8 cellular contexts compared by ENCODE assay signal in the genomic region with DNA sequence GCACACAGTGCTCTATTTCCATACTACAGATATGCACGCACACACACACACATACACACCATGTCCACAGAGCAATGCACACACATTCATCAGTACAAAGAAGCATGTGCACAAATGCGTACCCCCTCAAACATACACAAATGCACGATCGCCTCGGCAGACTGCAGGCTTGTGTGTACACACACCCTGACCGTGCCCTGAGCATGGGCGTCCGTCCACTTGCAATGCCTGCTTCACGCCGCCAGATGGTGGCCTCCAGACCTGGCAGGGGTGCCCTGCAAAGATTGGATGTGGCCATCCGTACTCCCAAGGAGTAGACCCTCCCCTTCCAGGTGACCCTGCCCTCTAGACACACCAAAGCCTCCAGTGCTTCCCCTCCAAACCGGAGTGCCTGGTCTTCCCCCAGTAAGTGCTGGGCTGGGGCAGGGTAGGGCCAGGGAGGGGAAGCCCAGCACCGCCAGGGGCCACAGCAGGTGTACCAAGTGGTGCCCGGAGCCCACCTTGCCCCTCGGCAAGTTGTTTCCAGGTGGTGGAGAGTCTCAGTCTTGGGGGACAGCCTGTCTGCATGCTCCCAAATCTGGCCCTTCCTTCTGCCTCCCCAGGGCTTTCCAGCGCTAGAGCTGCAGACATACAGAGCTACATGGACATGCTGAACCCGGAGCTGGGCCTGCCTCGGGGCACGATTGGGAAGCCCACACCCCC. TPM values are rescaled to one million over a fixed set of nuclear protein-coding genes. Genes with fewer than 3 reads are reported as not detected.
DNase-seq lines count a peak whose midpoint lies in the region; ATAC-seq and TF ChIP-seq lines count a peak whose summit lies in the region.

No MANE protein-coding gene starts in this region.

- POLR2A ChIA-PET in activated CD8-positive, alpha-beta T cell treated with anti-CD3 and anti-CD28 coated beads, Interleukin-2, amount 10 ng/mL, durations not matched to agents 7 days and 5 days (lab: Charles Lee): no interaction called here

- WGBS in right cardiac atrium: 52% methylated on average over 19 of the region's 19 CpGs
- WGBS in sigmoid colon, 2 donors: 36 to 54% methylated on average over 19 of the region's 19 CpGs

- H3K4me3 ChIP-seq in BE2C (ENCODE audit: low read depth, low read length) (no peak overlapping the region), right cardiac atrium (ENCODE audit: low read length) (no peak overlapping the region), sigmoid colon (no peak overlapping the region)

- TF ChIP-seq CTCF in BE2C (IDR thresholded peaks at IDR 0.05; ENCODE audit: low read depth, low read length) (peak; percentile 46), HFFc6 (IDR thresholded peaks at IDR 0.05) (peak; percentile 77), type B pancreatic cell (conservative IDR thresholded peaks at IDR 0.05) (peak; percentile 70), sigmoid colon (IDR thresholded peaks at IDR 0.05) (peak in 2 of 4 experiments; percentile 23 to 32)

- H3K27ac ChIP-seq in right cardiac atrium (ENCODE audit: low read length) (no peak overlapping the region), sigmoid colon (no peak overlapping the region)

- DNase-seq in BE2C (peak; percentile 55), HFFc6 (peak; percentile 11), right cardiac atrium (peak in 2 of 3 donors; percentile 74 to 75), type B pancreatic cell (ENCODE audit: extremely low spot score, unreplicated experiment) (no peak), superior temporal gyrus (ENCODE audit: extremely low spot score) (no peak), sigmoid colon (no peak)
- peak; percentile 50 for DNase-seq in activated CD8-positive, alpha-beta T cell treated with anti-CD3 and anti-CD28 coated beads, Interleukin-2, amount 10 ng/mL, durations not matched to agents 7 days and 5 days

- peaks cover 28% of the 10 kb centered on the region for H3K27me3 Mint-ChIP-seq in HFFc6 (ENCODE audit: insufficient read depth)
- H3K27me3 Mint-ChIP-seq in activated CD8-positive, alpha-beta T cell treated with anti-CD3 and anti-CD28 coated beads, Interleukin-2, amount 10 ng/mL, durations not matched to agents 7 days and 5 days (ENCODE audit: low read depth): peaks cover 43% of the 10 kb centered on the region
- H3K27me3 Mint-ChIP-seq in type B pancreatic cell: peaks cover 27% of the 10 kb centered on the region

- H3K36me3 Mint-ChIP-seq in HFFc6 (ENCODE audit: low read depth): no peaks in the 10 kb centered on the region
- H3K36me3 Mint-ChIP-seq in activated CD8-positive, alpha-beta T cell treated with anti-CD3 and anti-CD28 coated beads, Interleukin-2, amount 10 ng/mL, durations not matched to agents 7 days and 5 days (ENCODE audit: low read depth): no peaks in the 10 kb centered on the region
- H3K36me3 Mint-ChIP-seq in type B pancreatic cell: no peaks in the 10 kb centered on the region

- ATAC-seq in activated CD8-positive, alpha-beta T cell treated with anti-CD3 and anti-CD28 coated beads, Interleukin-2, amount 10 ng/mL, durations not matched to agents 7 days and 5 days: peak; percentile 19
- ATAC-seq in right cardiac atrium: peak in 1 of 2 donors; percentile 45
- no peak for ATAC-seq in HG02588 (IDR thresholded peaks at IDR 0.05; ENCODE audit: unreplicated experiment)

- no peaks in the 10 kb centered on the region for H3K9me3 ChIP-seq in BE2C
- H3K9me3 ChIP-seq in right cardiac atrium (ENCODE audit: control insufficient read depth, low read length): no peaks in the 10 kb centered on the region
- H3K9me3 ChIP-seq in sigmoid colon: no peaks in the 10 kb centered on the region

- TF ChIP-seq POLR2A in sigmoid colon (IDR thresholded peaks at IDR 0.05): no peak

- CTCF ChIA-PET in activated CD8-positive, alpha-beta T cell treated with anti-CD3 and anti-CD28 coated beads, Interleukin-2, amount 10 ng/mL, durations not matched to agents 7 days and 5 days (lab: Charles Lee): interaction anchor here (1.4 to 1.8 kb wide), 2 partner anchors 31 to 45 kb away, joined by 3 to 4 read pairs; no protein-coding TSS in a partner anchor

- H3K4me1 ChIP-seq in BE2C: no peaks in the 10 kb centered on the region
- H3K4me1 ChIP-seq in right cardiac atrium (ENCODE audit: control insufficient read depth, insufficient read depth, low read length): no peaks in the 10 kb centered on the region
- peaks cover 0 to 30% (median 26%) of the 10 kb centered on the region in 4 donors for H3K4me1 ChIP-seq in sigmoid colon

- no peaks in the 10 kb centered on the region for H3K36me3 ChIP-seq in BE2C
- H3K36me3 ChIP-seq in sigmoid colon: no peaks in the 10 kb centered on the region

- H3K27ac Mint-ChIP-seq in HFFc6: no peak overlapping the region
- H3K27ac Mint-ChIP-seq in activated CD8-positive, alpha-beta T cell treated with anti-CD3 and anti-CD28 coated beads, Interleukin-2, amount 10 ng/mL, durations not matched to agents 7 days and 5 days: no peak overlapping the region
- peak overlapping the region; percentile 14 for H3K27ac Mint-ChIP-seq in type B pancreatic cell

- peaks cover 38% of the 10 kb centered on the region for H3K27me3 ChIP-seq in BE2C
- no peaks in the 10 kb centered on the region for H3K27me3 ChIP-seq in right cardiac atrium (ENCODE audit: control insufficient read depth, insufficient read depth)
- peaks cover 38 to 78% (median 55%) of the 10 kb centered on the region in 3 donors for H3K27me3 ChIP-seq in sigmoid colon

- intact Hi-C loops in right cardiac atrium (cut with DNase I): no loop called here
- intact Hi-C loops in sigmoid colon (cut with DNase I): no loop called here

- H3K9me3 Mint-ChIP-seq in HFFc6 (no peaks in the 10 kb centered on the region), type B pancreatic cell (no peaks in the 10 kb centered on the region)
- H3K9me3 Mint-ChIP-seq in activated CD8-positive, alpha-beta T cell treated with anti-CD3 and anti-CD28 coated beads, Interleukin-2, amount 10 ng/mL, durations not matched to agents 7 days and 5 days (ENCODE audit: insufficient read depth): no peaks in the 10 kb centered on the region

- H3K4me3 Mint-ChIP-seq in HFFc6 (no peak overlapping the region), type B pancreatic cell (peak overlapping the region; percentile 24)
- no peak overlapping the region for H3K4me3 Mint-ChIP-seq in activated CD8-positive, alpha-beta T cell treated with anti-CD3 and anti-CD28 coated beads, Interleukin-2, amount 10 ng/mL, durations not matched to agents 7 days and 5 days

- TF ChIP-seq EP300 in sigmoid colon (IDR thresholded peaks at IDR 0.05): no peak

- H3K4me1 Mint-ChIP-seq in HFFc6 (ENCODE audit: low read depth): no peaks in the 10 kb centered on the region
- H3K4me1 Mint-ChIP-seq in activated CD8-positive, alpha-beta T cell treated with anti-CD3 and anti-CD28 coated beads, Interleukin-2, amount 10 ng/mL, durations not matched to agents 7 days and 5 days (ENCODE audit: low read depth): peaks cover 19% of the 10 kb centered on the region
- peaks cover 14% of the 10 kb centered on the region for H3K4me1 Mint-ChIP-seq in type B pancreatic cell (ENCODE audit: unreplicated experiment)

RNA-seq across cellular contexts. Expression of gene ESPN, which starts 20.6 kb away (rescaled TPM):
- polyA plus RNA-seq in BE2C (2012; ENCODE audit: insufficient read depth, insufficient read length, low read depth): not detected
- not detected for total RNA-seq in HFFc6 (2021; fragmentation: NEBNext Ultra II Directional; extraction: Animal tissue kit (Norgen Biotek cat#: 25700))
- 1 to 10 TPM in 1 of 2 experiments, under 1 TPM in 1; 0.61 to 1.0 TPM for total RNA-seq in activated CD8-positive, alpha-beta T cell treated with anti-CD3 and anti-CD28 coated beads, Interleukin-2, amount 10 ng/mL, durations not matched to agents 7 days and 5 days
- total RNA-seq in right cardiac atrium: 1 to 10 TPM in 2 of 4 donors, under 1 TPM in 2; 0.37 to 1.7 (median 0.84) TPM
- 0.23 TPM for polyA plus RNA-seq in right cardiac atrium
- 13.8 and 15.6 TPM in 2 replicates for total RNA-seq in type B pancreatic cell (ENCODE audit: low replicate concordance)
- total RNA-seq in sigmoid colon: 1 to 10 TPM in 1 of 4 donors, under 1 TPM in 1, not detected in 2; 0.55 to 1.3 TPM
- polyA plus RNA-seq in sigmoid colon: 100 to 1,000 TPM in 2 of 3 donors, 10 to 100 TPM in 1; 86.5 to 202 (median 117) TPM

RNA-seq across cellular contexts. Expression of gene TNFRSF25, which starts 20.8 kb away (rescaled TPM):
- 6.8 TPM for polyA plus RNA-seq in BE2C (2012; ENCODE audit: insufficient read depth, insufficient read length, low read depth)
- 1 to 10 TPM; 1.8 to 3.2 (median 2.7) TPM for total RNA-seq in HFFc6 (2021; fragmentation: NEBNext Ultra II Directional; extraction: Animal tissue kit (Norgen Biotek cat#: 25700))
- 10 to 100 TPM; 47.7 to 55.8 TPM for total RNA-seq in activated CD8-positive, alpha-beta T cell treated with anti-CD3 and anti-CD28 coated beads, Interleukin-2, amount 10 ng/mL, durations not matched to agents 7 days and 5 days
- 1 to 10 TPM; 4.4 to 6.4 (median 5.1) TPM for total RNA-seq in right cardiac atrium
- polyA plus RNA-seq in right cardiac atrium: 6.6 TPM
- total RNA-seq in type B pancreatic cell (ENCODE audit: low replicate concordance): 27.0 and 29.4 TPM in 2 replicates
- 10 to 100 TPM in 1 of 4 donors, 1 to 10 TPM in 3; 2.5 to 11.6 (median 5.5) TPM for total RNA-seq in sigmoid colon
- 10 to 100 TPM in 1 of 3 donors, 1 to 10 TPM in 2; 3.5 to 65.9 (median 7.8) TPM for polyA plus RNA-seq in sigmoid colon

RNA-seq across cellular contexts. Expression of gene HES2, which starts 25.5 kb away (rescaled TPM):
- not detected for polyA plus RNA-seq in BE2C (2012; ENCODE audit: insufficient read depth, insufficient read length, low read depth)
- under 1 TPM in 4 of 6 experiments, not detected in 2; 0.14 to 0.35 (median 0.30) TPM for total RNA-seq in HFFc6 (2021; fragmentation: NEBNext Ultra II Directional; extraction: Animal tissue kit (Norgen Biotek cat#: 25700))
- total RNA-seq in activated CD8-positive, alpha-beta T cell treated with anti-CD3 and anti-CD28 coated beads, Interleukin-2, amount 10 ng/mL, durations not matched to agents 7 days and 5 days: under 1 TPM; 0.05 to 0.45 TPM
- under 1 TPM in 1 of 4 donors, not detected in 3; 0.17 TPM for total RNA-seq in right cardiac atrium
- polyA plus RNA-seq in right cardiac atrium: not detected
- total RNA-seq in type B pancreatic cell (ENCODE audit: low replicate concordance): 5.9 and 22.1 TPM in 2 replicates
- not detected for total RNA-seq in sigmoid colon
- polyA plus RNA-seq in sigmoid colon: 10 to 100 TPM; 10.7 to 27.0 (median 19.9) TPM

RNA-seq across cellular contexts. Expression of gene PLEKHG5, which starts 46.3 kb away (rescaled TPM):
- polyA plus RNA-seq in BE2C (2012; ENCODE audit: insufficient read depth, insufficient read length, low read depth): 14.3 TPM
- total RNA-seq in HFFc6 (2021; fragmentation: NEBNext Ultra II Directional; extraction: Animal tissue kit (Norgen Biotek cat#: 25700)): 1 to 10 TPM; 6.4 to 7.2 (median 6.6) TPM
- 1 to 10 TPM; 2.2 to 2.8 TPM for total RNA-seq in activated CD8-positive, alpha-beta T cell treated with anti-CD3 and anti-CD28 coated beads, Interleukin-2, amount 10 ng/mL, durations not matched to agents 7 days and 5 days
- total RNA-seq in right cardiac atrium (1 to 10 TPM; 7.0 to 9.2 (median 8.5) TPM), type B pancreatic cell (ENCODE audit: low replicate concordance) (28.5 and 30.6 TPM in 2 replicates), sigmoid colon (1 to 10 TPM; 2.5 to 7.5 (median 5.2) TPM)
- polyA plus RNA-seq in right cardiac atrium (9.9 TPM), sigmoid colon (10 to 100 TPM in 1 of 3 donors, 1 to 10 TPM in 2; 4.2 to 18.8 (median 5.4) TPM)

RNA-seq across cellular contexts. Expression of gene ACOT7, which starts 51.6 kb away (rescaled TPM):
- 143 TPM for polyA plus RNA-seq in BE2C (2012; ENCODE audit: insufficient read depth, insufficient read length, low read depth)
- total RNA-seq in HFFc6 (2021; fragmentation: NEBNext Ultra II Directional; extraction: Animal tissue kit (Norgen Biotek cat#: 25700)): 100 to 1,000 TPM; 103 to 125 (median 111) TPM
- total RNA-seq in activated CD8-positive, alpha-beta T cell treated with anti-CD3 and anti-CD28 coated beads, Interleukin-2, amount 10 ng/mL, durations not matched to agents 7 days and 5 days: 100 to 1,000 TPM in 1 of 2 experiments, 10 to 100 TPM in 1; 97.0 to 102 TPM
- total RNA-seq in right cardiac atrium: 1 to 10 TPM; 5.9 to 9.5 (median 7.9) TPM
- 7.5 TPM for polyA plus RNA-seq in right cardiac atrium
- 31.8 and 40.0 TPM in 2 replicates for total RNA-seq in type B pancreatic cell (ENCODE audit: low replicate concordance)
- total RNA-seq in sigmoid colon: 10 to 100 TPM; 17.9 to 26.5 (median 22.2) TPM
- 10 to 100 TPM; 54.7 to 81.0 (median 78.8) TPM for polyA plus RNA-seq in sigmoid colon

Comparison
In these comparisons a context has a peak if more than half of its experiments do, and no peak if none do; other contexts are left out.
1. DNase-seq: peak in BE2C (single experiment), HFFc6 (single experiment), activated CD8-positive, alpha-beta T cell treated with anti-CD3 and anti-CD28 coated beads, Interleukin-2, amount 10 ng/mL, durations not matched to agents 7 days and 5 days (single experiment) and right cardiac atrium (2 of 3); none in type B pancreatic cell (single experiment), superior temporal gyrus (single experiment) and sigmoid colon (single experiment).